Comparison of ENCODE assay signal across 28 cellular contexts in genomic region chr6:128064540-128064895, GRCh38.
DNase-seq lines count a peak whose midpoint lies in the region; ATAC-seq, FAIRE-seq and TF ChIP-seq lines count a peak whose summit lies in the region.
"Had no signal": no experiment of that assay in that cellular context is flagged by ENCODE, and none has a peak within 500 bp of the region (broad histone marks: within the 10 kb centered on the region; RNA-seq: fewer than 3 reads in every experiment).

No MANE protein-coding gene starts in this region.

- TF ChIP-seq CTCF in A549 (IDR thresholded peaks at IDR 0.05) (no peak), osteocyte (IDR thresholded peaks at IDR 0.05) (no peak), glutamatergic neuron (IDR thresholded peaks at IDR 0.05; ENCODE audit: partially characterized antibody, unreplicated experiment) (no peak)

- no peak for TF ChIP-seq RAD21 in A549 (conservative IDR thresholded peaks at IDR 0.05 in 1 of 2, IDR thresholded peaks at IDR 0.05 in 1 of 2)

- 96% methylated on average over 2 of the region's 2 CpGs for WGBS in A549 (ENCODE audit: missing lambda C conversion rate)

- H3K4me1 ChIP-seq in A549: peaks cover 26% of the 10 kb centered on the region; the same call in 2 of the 3 replicates
- H3K4me1 ChIP-seq: BLaER1 treated with 17β-estradiol and CSF1 and Interleukin-3, amounts not matched to agents 10 nM and 100 nM; SJSA1 had no signal

- TF ChIP-seq POLR2A in A549 (IDR thresholded peaks at IDR 0.05; ENCODE audit: low read length): no peak

- H3K27me3 Mint-ChIP-seq in osteocyte (ENCODE audit: unreplicated experiment) (no peaks in the 10 kb centered on the region), glutamatergic neuron (ENCODE audit: unreplicated experiment) (no peaks in the 10 kb centered on the region)
- H3K27me3 Mint-ChIP-seq: CD4-positive, alpha-beta T cell; T-cell had no signal

- peak overlapping the region; percentile 14 for H3K27ac Mint-ChIP-seq in osteocyte (ENCODE audit: unreplicated experiment)
- H3K27ac Mint-ChIP-seq in glutamatergic neuron (ENCODE audit: unreplicated experiment): no peak overlapping the region
- H3K27ac Mint-ChIP-seq: CD4-positive, alpha-beta T cell; T-cell had no signal

- H3K9me3 ChIP-seq in A549: no peaks in the 10 kb centered on the region
- H3K9me3 ChIP-seq: BLaER1 treated with 17β-estradiol and CSF1 and Interleukin-3, amounts not matched to agents 10 nM and 100 nM; SJSA1 had no signal

- TF ChIP-seq EP300 in A549 (IDR thresholded peaks at IDR 0.05): no peak

- H3K9me3 Mint-ChIP-seq in osteocyte (ENCODE audit: unreplicated experiment): no peaks in the 10 kb centered on the region
- no peaks in the 10 kb centered on the region for H3K9me3 Mint-ChIP-seq in glutamatergic neuron (ENCODE audit: unreplicated experiment)
- H3K9me3 Mint-ChIP-seq: CD4-positive, alpha-beta T cell; T-cell had no signal

- POLR2A ChIA-PET in A549 (lab: Yijun Ruan, JAX): no interaction called here

- H3K4me3 Mint-ChIP-seq in osteocyte (ENCODE audit: unreplicated experiment) (no peak overlapping the region), glutamatergic neuron (ENCODE audit: unreplicated experiment) (no peak overlapping the region)
- H3K4me3 Mint-ChIP-seq: CD4-positive, alpha-beta T cell; T-cell had no signal

- H3K4me3 ChIP-seq in A549: no peak overlapping the region
- H3K4me3 ChIP-seq: BLaER1 treated with 17β-estradiol and CSF1 and Interleukin-3, amounts not matched to agents 10 nM and 100 nM; SJSA1 had no signal

- CTCF ChIA-PET in A549 (lab: Yijun Ruan, JAX): no interaction called here

- no peak overlapping the region for H3K27ac ChIP-seq in A549
- H3K27ac ChIP-seq: BLaER1 treated with 17β-estradiol and CSF1 and Interleukin-3, amounts not matched to agents 10 nM and 100 nM; SJSA1 had no signal

- DNase-seq in A549 (ENCODE audit: low read depth in 1 of 2, low spot score in 1 of 2): no peak
- DNase-seq in ELR (ENCODE audit: low read depth): peak; percentile 2
- DNase-seq in NCI-H69 (lab: John Stamatoyannopoulos, UW): peak; percentile 24
- DNase-seq in osteocyte (ENCODE audit: extremely low spot score, unreplicated experiment): no peak
- no peak for DNase-seq in activated CD8-positive, alpha-beta memory T cell treated with anti-CD3 and anti-CD28 coated beads, Interleukin-2, amount 50 U/mL, for 48 hours
- DNase-seq in glutamatergic neuron: no peak
- DNase-seq: AML-193; CD4-positive, alpha-beta T cell; COR-L47; GF-D8; KG1; NCI-H1092; NCI-H1417 treated with DMSO at 0.1 percent for 48 hours; NCI-H187; NCI-H2081 treated with DMSO at 0.1 percent for 48 hours; NCI-H2171 treated with DMSO at 0.1 percent for 48 hours; NCI-H524; NCI-H774; NK-92 treated with Interleukin-12 subunit alpha and Interleukin-12 subunit beta, amount 100 ng/mL, for 24 hours; PC-3; T-cell had no signal

- H3K36me3 Mint-ChIP-seq in osteocyte (ENCODE audit: unreplicated experiment) (peaks cover 34% of the 10 kb centered on the region), glutamatergic neuron (ENCODE audit: unreplicated experiment) (no peaks in the 10 kb centered on the region)
- H3K36me3 Mint-ChIP-seq: T-cell had no signal

- FAIRE-seq in A549 (lab: Jason Lieb, UNC): no peak
- FAIRE-seq: GM12892, HTR-8/SVneo had no signal

- peak overlapping the region; percentile 26; the same call in 1 of the 3 replicates for H3K4me2 ChIP-seq in A549
- H3K4me2 ChIP-seq: BLaER1 treated with 17β-estradiol and CSF1 and Interleukin-3, amounts not matched to agents 10 nM and 100 nM had no signal

- ATAC-seq in A549 (no peak), GM21786 (IDR thresholded peaks at IDR 0.05; ENCODE audit: unreplicated experiment) (no peak)
- ATAC-seq: HCT116, PC-3, Right ventricle myocardium inferior, T-cell had no signal

- H3K4me1 Mint-ChIP-seq in osteocyte (ENCODE audit: unreplicated experiment) (peaks cover 13% of the 10 kb centered on the region), glutamatergic neuron (ENCODE audit: low read depth, unreplicated experiment) (peaks cover 32% of the 10 kb centered on the region)
- H3K4me1 Mint-ChIP-seq: T-cell had no signal

TF ChIP-seq in A549, 52 proteins besides CTCF, POLR2A, EP300 and RAD21:
- TF ChIP-seq RNF2 (IDR thresholded peaks at IDR 0.05; ENCODE audit: borderline replicate concordance, low read depth) (no peak), HOXB13 (CRISPR knock-in tag; IDR thresholded peaks at IDR 0.05; ENCODE audit: low read depth) (no peak), E2F6 (IDR thresholded peaks at IDR 0.05; ENCODE audit: borderline replicate concordance, low read depth) (no peak), KDM5A (IDR thresholded peaks at IDR 0.05) (no peak), HOXA7 (CRISPR knock-in tag; IDR thresholded peaks at IDR 0.05) (no peak), ZFP36 (IDR thresholded peaks at IDR 0.05; ENCODE audit: borderline replicate concordance, partially characterized antibody) (no peak), CEBPB (IDR thresholded peaks at IDR 0.05) (no peak), ELK1 (IDR thresholded peaks at IDR 0.05; ENCODE audit: low read depth, low read length) (no peak), MAFK (IDR thresholded peaks at IDR 0.05; ENCODE audit: partially characterized antibody) (no peak), RARB (CRISPR knock-in tag; IDR thresholded peaks at IDR 0.05) (no peak)

Comparison
In these comparisons a context has a peak if more than half of its experiments do, and no peak if none do; other contexts are left out.
1. DNase-seq: peak in ELR (single experiment) and NCI-H69 (single experiment); none in A549 (0 of 2), osteocyte (single experiment), activated CD8-positive, alpha-beta memory T cell treated with anti-CD3 and anti-CD28 coated beads, Interleukin-2, amount 50 U/mL, for 48 hours (single experiment) and glutamatergic neuron (single experiment).